In genomic region chr6:37624606-37625574, GRCh38 we compare ENCODE assay signal across 9 cellular contexts.
DNase-seq lines count a peak whose midpoint lies in the region; ATAC-seq and TF ChIP-seq lines count a peak whose summit lies in the region.
"Had no signal": no experiment of that assay in that cellular context is flagged by ENCODE, and none has a peak within 500 bp of the region (broad histone marks: within the 10 kb centered on the region; RNA-seq: fewer than 3 reads in every experiment).

No MANE protein-coding gene starts in this region.

- 10% methylated on average over 36 of the region's 36 CpGs for WGBS in right cardiac atrium
- WGBS in suprapubic skin, result 15% methylated on average over 28 of the region's 36 CpGs

- peak; percentile 77 for DNase-seq in HT-29 (ENCODE audit: low spot score)
- no peak for DNase-seq in activated T-cell treated with anti-CD3 and anti-CD28 coated beads, Interleukin-2, amount 50 U/mL, for 4 hours
- peak; percentile 69 to 82 (median 82) for DNase-seq in right cardiac atrium
- DNase-seq in suprapubic skin (ENCODE audit: low spot score in 2 of 2), result no peak
- no peak for DNase-seq in midbrain (lab: John Stamatoyannopoulos, UW)
- DNase-seq in effector memory CD4-positive, alpha-beta T cell, result no peak
- no peak for DNase-seq in stimulated activated naive CD4-positive, alpha-beta T cell treated with Interleukin-2 at 50 U/mL for 16 hours (lab: John Stamatoyannopoulos, UW)

- peak; percentile 42 to 62 for ATAC-seq in activated T-cell treated with anti-CD3 and anti-CD28 coated beads, Interleukin-2, amount 50 U/mL, for 4 hours
- ATAC-seq in right cardiac atrium, result peak; percentile 75 to 87

- H3K9ac ChIP-seq in BLaER1 treated with 17β-estradiol and CSF1 and Interleukin-3, amounts not matched to agents 10 nM and 100 nM, result peak overlapping the region in 10 of 11 experiments; percentile 4 to 57 (median 36); a peak in 12 of 22 replicates

- peak in 1 of 2 donors; percentile 3 for TF ChIP-seq CTCF in suprapubic skin (IDR thresholded peaks at IDR 0.05)

- H3K4me2 ChIP-seq in BLaER1 treated with 17β-estradiol and CSF1 and Interleukin-3, amounts not matched to agents 10 nM and 100 nM, result peak overlapping the region; percentile 88 to 98 (median 91)

- no peak for TF ChIP-seq EP300 in suprapubic skin (IDR thresholded peaks at IDR 0.05)

- peak overlapping the region in 2 of 11 experiments; percentile 3 to 14; a peak in 4 of 22 replicates for H3K27ac ChIP-seq in BLaER1 treated with 17β-estradiol and CSF1 and Interleukin-3, amounts not matched to agents 10 nM and 100 nM
- no peak overlapping the region for H3K27ac ChIP-seq in right cardiac atrium (ENCODE audit: low read length)
- H3K27ac ChIP-seq in suprapubic skin, result no peak overlapping the region
- no peak overlapping the region for H3K27ac ChIP-seq in effector memory CD4-positive, alpha-beta T cell (ENCODE audit: insufficient read depth, low read length, poor library complexity, severe bottlenecking)

- no peak for TF ChIP-seq POLR2A in suprapubic skin (IDR thresholded peaks at IDR 0.05)

- peaks cover 20% of the 10 kb centered on the region for H3K27me3 Mint-ChIP-seq in activated T-cell treated with anti-CD3 and anti-CD28 coated beads, Interleukin-2, amount 50 U/mL, for 4 hours (ENCODE audit: low read depth)

- peaks cover 0 to 22% (median 0%) of the 10 kb centered on the region in 11 experiments; a peak in 5 of 22 replicates for H3K27me3 ChIP-seq in BLaER1 treated with 17β-estradiol and CSF1 and Interleukin-3, amounts not matched to agents 10 nM and 100 nM
- H3K27me3 ChIP-seq in right cardiac atrium (ENCODE audit: control insufficient read depth, insufficient read depth) (no peaks in the 10 kb centered on the region), suprapubic skin (peaks cover 39% of the 10 kb centered on the region)
- H3K27me3 ChIP-seq in effector memory CD4-positive, alpha-beta T cell (replicated peaks; ENCODE audit: control insufficient read depth, insufficient read depth, low read length, poor library complexity, severe bottlenecking), result no peaks in the 10 kb centered on the region

- H3K4me1 ChIP-seq in BLaER1 treated with 17β-estradiol and CSF1 and Interleukin-3, amounts not matched to agents 10 nM and 100 nM, result peaks cover 50 to 72% (median 65%) of the 10 kb centered on the region in 10 experiments
- peaks cover 5% of the 10 kb centered on the region for H3K4me1 ChIP-seq in right cardiac atrium (ENCODE audit: control insufficient read depth, insufficient read depth, low read length)
- H3K4me1 ChIP-seq in suprapubic skin, result peaks cover 13% of the 10 kb centered on the region
- peaks cover 7% of the 10 kb centered on the region for H3K4me1 ChIP-seq in effector memory CD4-positive, alpha-beta T cell (ENCODE audit: control insufficient read depth, insufficient read depth, low read length, poor library complexity, severe bottlenecking)

- H4K20me1 ChIP-seq in BLaER1 treated with 17β-estradiol and CSF1 and Interleukin-3, amounts not matched to agents 10 nM and 100 nM, result 0 out of 22 replicates have a peak, but pooled peaks cover 0 to 5% (median 0%) of the 10 kb centered on the region in 11 experiments

- no peaks in the 10 kb centered on the region for H3K36me3 Mint-ChIP-seq in activated T-cell treated with anti-CD3 and anti-CD28 coated beads, Interleukin-2, amount 50 U/mL, for 4 hours (ENCODE audit: insufficient read depth)

- H3K4me3 Mint-ChIP-seq in activated T-cell treated with anti-CD3 and anti-CD28 coated beads, Interleukin-2, amount 50 U/mL, for 4 hours, result no peak overlapping the region

- H3K9me3 Mint-ChIP-seq in activated T-cell treated with anti-CD3 and anti-CD28 coated beads, Interleukin-2, amount 50 U/mL, for 4 hours, result no peaks in the 10 kb centered on the region

- H3K9me3 ChIP-seq in BLaER1 treated with 17β-estradiol and CSF1 and Interleukin-3, amounts not matched to agents 10 nM and 100 nM (replicated peaks in 1 of 11), result no peaks in the 10 kb centered on the region
- H3K9me3 ChIP-seq in right cardiac atrium (ENCODE audit: control insufficient read depth, low read length) (no peaks in the 10 kb centered on the region), suprapubic skin (no peaks in the 10 kb centered on the region)
- H3K9me3 ChIP-seq in effector memory CD4-positive, alpha-beta T cell (ENCODE audit: control insufficient read depth, low read length), result no peaks in the 10 kb centered on the region

- intact Hi-C loops in right cardiac atrium (cut with DNase I), result no loop called here

- H3K4me3 ChIP-seq in BLaER1 treated with 17β-estradiol and CSF1 and Interleukin-3, amounts not matched to agents 10 nM and 100 nM, result peak overlapping the region in 7 of 10 experiments; percentile 6 to 40 (median 29); a peak in 7 of 20 replicates
- no peak overlapping the region for H3K4me3 ChIP-seq in right cardiac atrium (ENCODE audit: low read length)
- H3K4me3 ChIP-seq in suprapubic skin, result peak overlapping the region; percentile 28
- H3K4me3 ChIP-seq in effector memory CD4-positive, alpha-beta T cell (ENCODE audit: insufficient read depth, low read depth, low read length, poor library complexity, severe bottlenecking), result no peak overlapping the region
- H3K4me3 ChIP-seq: skin epidermis had no signal

- H3K36me3 ChIP-seq in BLaER1 treated with 17β-estradiol and CSF1 and Interleukin-3, amounts not matched to agents 10 nM and 100 nM, result no peaks in the 10 kb centered on the region
- no peaks in the 10 kb centered on the region for H3K36me3 ChIP-seq in suprapubic skin
- H3K36me3 ChIP-seq in effector memory CD4-positive, alpha-beta T cell (ENCODE audit: control insufficient read depth, insufficient read depth, low read length), result no peaks in the 10 kb centered on the region

- H3K4me1 Mint-ChIP-seq in activated T-cell treated with anti-CD3 and anti-CD28 coated beads, Interleukin-2, amount 50 U/mL, for 4 hours (ENCODE audit: low read depth), result peaks cover 17% of the 10 kb centered on the region

Comparison
In these comparisons a context has a peak if more than half of its experiments do, and no peak if none do; other contexts are left out.
1. H3K4me3 ChIP-seq: peak in BLaER1 treated with 17β-estradiol and CSF1 and Interleukin-3, amounts not matched to agents 10 nM and 100 nM (7 of 10) and suprapubic skin (single experiment); none in right cardiac atrium (single experiment) and effector memory CD4-positive, alpha-beta T cell (single experiment).
2. DNase-seq: peak in HT-29 (single experiment) and right cardiac atrium (3 of 3); none in activated T-cell treated with anti-CD3 and anti-CD28 coated beads, Interleukin-2, amount 50 U/mL, for 4 hours (single experiment), suprapubic skin (0 of 2), midbrain (single experiment), effector memory CD4-positive, alpha-beta T cell (0 of 3) and stimulated activated naive CD4-positive, alpha-beta T cell treated with Interleukin-2 at 50 U/mL for 16 hours (single experiment).